In the genomic region with DNA sequence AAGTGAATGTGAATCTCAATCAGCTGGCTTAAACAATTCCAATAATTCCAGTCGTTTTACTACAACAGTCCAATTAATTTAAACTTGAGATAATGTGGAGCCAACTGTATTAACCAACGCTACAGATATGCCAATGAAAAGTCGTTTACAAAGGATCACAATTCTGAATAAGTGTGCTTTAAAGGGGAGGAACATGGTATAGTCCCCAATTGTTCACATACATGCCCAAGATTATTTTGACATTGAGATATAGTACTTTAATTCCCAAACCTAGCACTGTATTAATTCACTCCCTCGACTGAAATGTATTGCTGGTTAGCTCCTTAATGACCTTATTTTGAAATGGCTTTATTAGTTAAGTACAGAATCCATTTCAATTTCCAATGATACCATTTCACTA, we compare ENCODE assay signal across 9 cellular contexts. TPM values are rescaled to one million over a fixed set of nuclear protein-coding genes. Genes with fewer than 3 reads are reported as not detected.
A peak's percentile ranks its signal among the peaks of the same experiment; 100 is the strongest.
DNase-seq lines count a peak whose midpoint lies in the region; ATAC-seq, FAIRE-seq and TF ChIP-seq lines count a peak whose summit lies in the region.
"Had no signal": no experiment of that assay in that cellular context is flagged by ENCODE, and none has a peak within 500 bp of the region (broad histone marks: within the 10 kb centered on the region; RNA-seq: fewer than 3 reads in every experiment).

No MANE protein-coding gene starts in this region.

- CTCF ChIA-PET in OCI-LY7 (lab: Charles Lee; ENCODE audit: unreplicated experiment): no interaction called here

- H3K27me3 ChIP-seq in pancreas: no peaks in the 10 kb centered on the region

- intact Hi-C loops in OCI-LY7 (cut with micrococcal nuclease; ENCODE audit: unreplicated experiment): loop anchor here (5.0 kb wide), 1 partner anchor 468 kb away; the partner anchor contains the start of gene CNR1
- intact Hi-C loops in pancreas (cut with DNase I): no loop called here

- peaks cover 48% of the 10 kb centered on the region for H3K4me1 ChIP-seq in OCI-LY7 (ENCODE audit: insufficient read depth, low read length, poor library complexity, severe bottlenecking)
- peaks cover 13 to 27% (median 24%) of the 10 kb centered on the region in 3 donors for H3K4me1 ChIP-seq in pancreas

- H3K4me3 ChIP-seq in OCI-LY7 (ENCODE audit: low read depth, low read length, poor library complexity, severe bottlenecking) (peak overlapping the region; percentile 94), epithelial cell of esophagus (ENCODE audit: low read length) (peak overlapping the region; percentile 95), pancreas (peak overlapping the region; percentile 1 to 99 (median 43))

- POLR2A ChIA-PET in OCI-LY7 (lab: Charles Lee): interaction anchor here (0.6 to 6.8 kb wide), 29 partner anchors 8 to 913 kb away, joined by 3 to 67 read pairs (median 4); no protein-coding TSS in a partner anchor

- H3K36me3 ChIP-seq in OCI-LY7 (ENCODE audit: insufficient read depth, low read length) (peaks cover 66% of the 10 kb centered on the region), pancreas (no peaks in the 10 kb centered on the region)

- no peak overlapping the region for H2AFZ ChIP-seq in OCI-LY7 (ENCODE audit: low read length)

- DNase-seq in D721Med (ENCODE audit: insufficient read length, low spot score) (no peak), OCI-LY7 (ENCODE audit: low spot score) (no peak), epithelial cell of esophagus (ENCODE audit: low read depth) (no peak), pancreas (no peak), NOMO-1 treated with DMSO at 0.1 percent for 48 hours (lab: John Stamatoyannopoulos, UW; ENCODE audit: unreplicated experiment) (no peak), LoVo (ENCODE audit: low spot score) (no peak)
- DNase-seq: NCI-H526 treated with DMSO at 0.1 percent for 48 hours had no signal

- FAIRE-seq in D721Med (lab: Jason Lieb, UNC) (peak; percentile 71), pancreas (lab: Jason Lieb, UNC) (no peak)

- WGBS in pancreas, 2 donors: 0 to 2% methylated on average over 4 of the region's 4 CpGs

- no peaks in the 10 kb centered on the region for H3K9me2 ChIP-seq in OCI-LY7 (ENCODE audit: insufficient read depth, low read length)

- H4K20me1 ChIP-seq in OCI-LY7 (ENCODE audit: insufficient read depth, low read length): peaks cover 55% of the 10 kb centered on the region

- peak overlapping the region; percentile 89 for H3K27ac ChIP-seq in OCI-LY7 (ENCODE audit: low read depth, low read length, poor library complexity, severe bottlenecking)
- H3K27ac ChIP-seq in pancreas: peak overlapping the region in 1 of 4 donors; percentile 42

- ATAC-seq in pancreas (no peak), HG02885 (IDR thresholded peaks at IDR 0.05; ENCODE audit: poor library complexity, unreplicated experiment) (no peak), GM18520 (IDR thresholded peaks at IDR 0.05; ENCODE audit: unreplicated experiment) (no peak)

- no peak for TF ChIP-seq CTCF in D721Med (IDR thresholded peaks at IDR 0.05; ENCODE audit: insufficient read depth, missing control alignments)
- no peak for TF ChIP-seq CTCF in OCI-LY7 (conservative IDR thresholded peaks at IDR 0.05; ENCODE audit: low read length)
- TF ChIP-seq CTCF in epithelial cell of esophagus (IDR thresholded peaks at IDR 0.05; ENCODE audit: insufficient read depth, low read depth, low read length, missing control alignments): no peak
- no peak for TF ChIP-seq CTCF in pancreas (IDR thresholded peaks at IDR 0.05)

- BruUV-seq in OCI-LY7 (replicated peaks; lab: Mats Ljungman, UMichigan): no TSS peak

- H3K4me2 ChIP-seq in OCI-LY7 (ENCODE audit: low read length): peak overlapping the region; percentile 99

- H3K79me2 ChIP-seq in OCI-LY7 (ENCODE audit: insufficient read depth, low read depth, low read length): peaks cover 83% of the 10 kb centered on the region

- H3K9me3 ChIP-seq in OCI-LY7 (ENCODE audit: low read length) (no peaks in the 10 kb centered on the region), pancreas (no peaks in the 10 kb centered on the region)

RNA-seq across cellular contexts. Expression of gene AKIRIN2, which starts 2.5 kb away (rescaled TPM):
- 70.3 and 70.4 TPM in 2 replicates for total RNA-seq in OCI-LY7 (2014; rRNA removed; shearing (Covaris generic))
- 127 and 129 TPM in 2 replicates for total RNA-seq in OCI-LY7 (2022)
- 10 to 100 TPM in 3 of 6 donors, 1 to 10 TPM in 3; 7.3 to 20.1 (median 10.2) TPM for total RNA-seq in pancreas
- 10 to 100 TPM in 1 of 2 donors, 1 to 10 TPM in 1; 9.0 to 11.9 TPM for polyA plus RNA-seq in pancreas

Comparison
In these comparisons a context has a peak if more than half of its experiments do, and no peak if none do; other contexts are left out.
1. H3K4me3 ChIP-seq: peak in every context shown above with its lines; median percentile 95 in epithelial cell of esophagus; 94 in OCI-LY7; 43 in pancreas.